9 cellular contexts compared by ENCODE assay signal in the genomic region with DNA sequence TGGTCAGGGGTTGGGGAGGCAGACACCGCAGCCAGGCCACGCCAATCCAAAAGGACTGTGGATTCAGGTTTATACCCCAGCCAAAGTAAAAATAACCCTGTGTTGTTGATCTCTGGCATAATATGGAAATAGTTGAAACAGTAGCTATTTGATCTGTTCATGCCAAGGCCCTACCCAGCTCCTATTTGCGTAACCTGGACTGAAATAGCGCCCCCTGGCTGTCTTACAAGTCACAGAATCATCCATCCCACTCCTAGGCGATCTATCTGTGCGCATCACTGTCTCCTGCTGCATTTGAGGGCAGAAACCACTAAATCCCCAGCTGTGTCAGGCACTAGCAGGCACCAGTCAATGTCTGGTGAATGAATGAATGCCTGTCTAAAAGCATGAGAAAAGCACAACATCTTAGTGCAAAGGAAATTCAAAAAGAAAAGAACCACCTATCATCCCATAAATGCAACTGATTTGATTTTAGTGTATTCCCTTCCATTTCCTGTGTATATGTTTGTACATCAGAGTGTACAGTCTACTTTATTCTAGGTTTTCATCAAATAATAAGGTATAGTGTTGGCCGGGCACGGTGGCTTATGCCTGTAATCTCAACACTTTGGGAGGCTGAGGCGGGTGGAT.
DNase-seq lines count a peak whose midpoint lies in the region; ATAC-seq, FAIRE-seq and TF ChIP-seq lines count a peak whose summit lies in the region.
"Had no signal": no experiment of that assay in that cellular context is flagged by ENCODE, and none has a peak within 500 bp of the region (broad histone marks: within the 10 kb centered on the region; RNA-seq: fewer than 3 reads in every experiment).

No MANE protein-coding gene starts in this region.

- no peak overlapping the region for H2AFZ ChIP-seq in SU-DHL-6 (ENCODE audit: low read depth, low read length, severe bottlenecking)
- H2AFZ ChIP-seq in K562 (ENCODE audit: low read depth, low read length): no peak overlapping the region; the same call in 1 of the 2 replicates

- H3K9me3 ChIP-seq in SU-DHL-6 (ENCODE audit: insufficient read depth, low read length): no peaks in the 10 kb centered on the region
- H3K9me3 ChIP-seq in K562 (replicated peaks; ENCODE audit: control insufficient read depth, insufficient read depth, low read depth, low read length): no peaks in the 10 kb centered on the region
- no peaks in the 10 kb centered on the region for H3K9me3 ChIP-seq in iPS DF 6.9 (ENCODE audit: control insufficient read depth, insufficient read depth, low read length)
- H3K9me3 ChIP-seq: SJSA1 had no signal

- in situ Hi-C loops in K562 (cut with MboI): no loop called here

- no peaks in the 10 kb centered on the region for H3K79me2 ChIP-seq in SU-DHL-6 (ENCODE audit: insufficient read depth, low read length)
- no peaks in the 10 kb centered on the region for H3K79me2 ChIP-seq in K562 (ENCODE audit: control insufficient read depth, insufficient read depth, low read length)

- H3K27me3 ChIP-seq in SU-DHL-6 (ENCODE audit: low read length) (no peaks in the 10 kb centered on the region), K562 (ENCODE audit: control insufficient read depth in 2 of 2, insufficient read depth in 2 of 2, low read length in 2 of 2) (peaks cover 9 to 29% of the 10 kb centered on the region in 2 experiments; a peak in 4 of 5 replicates), iPS DF 6.9 (ENCODE audit: control insufficient read depth, insufficient read depth, low read length) (no peaks in the 10 kb centered on the region)

- no peaks in the 10 kb centered on the region for H3K36me3 ChIP-seq in SU-DHL-6 (ENCODE audit: low read length)
- H3K36me3 ChIP-seq in K562 (ENCODE audit: control insufficient read depth, insufficient read depth, low read length): no peaks in the 10 kb centered on the region
- H3K36me3 ChIP-seq in iPS DF 6.9 (ENCODE audit: control insufficient read depth, insufficient read depth, low read length): no peaks in the 10 kb centered on the region
- H3K36me3 ChIP-seq: SJSA1 had no signal

- DNase-seq in D341Med (ENCODE audit: low spot score): peak; percentile 70
- DNase-seq in HPDE6-E6E7 (ENCODE audit: extremely low spot score): peak; percentile 15
- DNase-seq in K562 (ENCODE audit: extremely low read depth in 1 of 4, low spot score in 3 of 4): peak; percentile 52 to 65 (median 57)
- DNase-seq in iPS DF 6.9 (ENCODE audit: low read depth, low spot score): peak; percentile 72
- DNase-seq in stimulated activated CD4-positive, alpha-beta T cell treated with anti-CD3 and anti-CD28 coated beads, Interleukin-12 subunit alpha, Interleukin-12 subunit beta, amount 100 ng/mL, for 48 hours (ENCODE audit: low read depth in 2 of 3, low spot score in 1 of 3): peak; percentile 34 to 61 (median 41)
- no peak for DNase-seq in NCI-H2029 treated with DMSO at 0.1 percent for 48 hours (lab: John Stamatoyannopoulos, UW)

- WGBS in K562 (ENCODE audit: insufficient coverage, low coverage, missing lambda C conversion rate): 31% methylated on average over 9 of the region's 9 CpGs
- WGBS in iPS DF 6.9 (ENCODE audit: insufficient coverage, insufficient read length): no CpG with 5 or more reads among the region's 9 CpGs

- no peak overlapping the region for H3K27ac ChIP-seq in SU-DHL-6 (ENCODE audit: low read depth, low read length)
- H3K27ac ChIP-seq in K562 (ENCODE audit: extremely low read depth, low read depth, low read length): no peak overlapping the region
- no peak overlapping the region for H3K27ac ChIP-seq in iPS DF 6.9 (ENCODE audit: low read length)
- H3K27ac ChIP-seq: SJSA1 had no signal

- no TSS peak for BruUV-seq in K562 (replicated peaks; lab: Mats Ljungman, UMichigan)

- H3K4me1 ChIP-seq in K562 (replicated peaks in 1 of 2; ENCODE audit: control insufficient read depth in 2 of 2, insufficient read depth in 2 of 2, low read length in 2 of 2): peaks cover 0 to 4% of the 10 kb centered on the region in 2 experiments; a peak in 2 of 5 replicates
- no peaks in the 10 kb centered on the region; the same call in 1 of the 2 replicates for H3K4me1 ChIP-seq in iPS DF 6.9 (ENCODE audit: control insufficient read depth, insufficient read depth, low read length)

- peak; percentile 94 for ATAC-seq in K562
- no peak for ATAC-seq in GM19324 (IDR thresholded peaks at IDR 0.05; ENCODE audit: low FRiP score, unreplicated experiment)

- H3K4me2 ChIP-seq in SU-DHL-6 (ENCODE audit: low read depth, low read length, poor library complexity, severe bottlenecking): no peak overlapping the region
- no peak overlapping the region for H3K4me2 ChIP-seq in K562 (ENCODE audit: insufficient read depth, low read length)

- H3K9me2 ChIP-seq in SU-DHL-6 (replicated peaks; ENCODE audit: insufficient read depth, low read length): no peaks in the 10 kb centered on the region

- TF ChIP-seq CTCF in SU-DHL-6 (IDR thresholded peaks at IDR 0.05; ENCODE audit: insufficient read depth, low read length, poor library complexity, severe bottlenecking) (peak; percentile 55), K562 (IDR thresholded peaks at IDR 0.05 in 2 of 3, conservative IDR thresholded peaks at IDR 0.05 in 1 of 3; ENCODE audit: insufficient read depth in 2 of 3, low read depth in 1 of 3, low read length in 3 of 3) (peak; percentile 64 to 73 (median 73))

- intact Hi-C loops in K562 (cut with micrococcal nuclease): loop anchor here (5.0 to 10.0 kb wide), 3 partner anchors 111 to 381 kb away; no protein-coding TSS in a partner anchor

- no peak for TF ChIP-seq EP300 in K562 (IDR thresholded peaks at IDR 0.05; ENCODE audit: low read length)

- POLR2A ChIA-PET in K562 (lab: Yijun Ruan, JAX): interaction anchor here (0.8 kb wide), 1 partner anchor 32 kb away, joined by 3 read pairs; no protein-coding TSS in a partner anchor

- CTCF ChIA-PET in K562 (lab: Yijun Ruan, JAX; ENCODE audit: low intra/inter-chr PET ratio): interaction anchor here (0.7 to 0.8 kb wide), 2 partner anchors 11 to 630 kb away, joined by 3 to 4 read pairs; no protein-coding TSS in a partner anchor

- H3K9ac ChIP-seq in SU-DHL-6 (ENCODE audit: low read length) (no peak overlapping the region), K562 (ENCODE audit: insufficient read depth in 1 of 2, low read depth in 2 of 2, low read length in 2 of 2) (no peak overlapping the region)

- no peak for TF ChIP-seq POLR2A in K562 (conservative IDR thresholded peaks at IDR 0.05)

- peak in 1 of 2 experiments; percentile 63; a peak in 2 of 4 replicates for TF ChIP-seq RAD21 in K562 (CRISPR knock-in tag; conservative IDR thresholded peaks at IDR 0.05 in 1 of 2, IDR thresholded peaks at IDR 0.05 in 1 of 2)

- H3K4me3 ChIP-seq in SU-DHL-6 (ENCODE audit: insufficient read depth, low read length, poor library complexity, severe bottlenecking): no peak overlapping the region
- no peak overlapping the region for H3K4me3 ChIP-seq in K562
- H3K4me3 ChIP-seq in iPS DF 6.9 (ENCODE audit: low read length): no peak overlapping the region
- H3K4me3 ChIP-seq: SJSA1 had no signal

- no peaks in the 10 kb centered on the region for H3F3A ChIP-seq in SU-DHL-6 (ENCODE audit: insufficient read depth)

- FAIRE-seq in K562 (lab: Jason Lieb, UNC): peak; percentile 80

- no peaks in the 10 kb centered on the region for H4K20me1 ChIP-seq in SU-DHL-6 (ENCODE audit: low read depth, low read length)
- no peaks in the 10 kb centered on the region for H4K20me1 ChIP-seq in K562 (replicated peaks; ENCODE audit: control insufficient read depth, insufficient read depth, low read length)

- H3K9me1 ChIP-seq in K562 (ENCODE audit: control insufficient read depth, insufficient read depth, low read length): no peaks in the 10 kb centered on the region

TF ChIP-seq in K562, 482 proteins besides CTCF, POLR2A, EP300 and RAD21 (continues in another document):
- TF ChIP-seq TAF9B (IDR thresholded peaks at IDR 0.05; ENCODE audit: partially characterized antibody) (no peak), SOX6 (IDR thresholded peaks at IDR 0.05) (no peak), CEBPB (tag; IDR thresholded peaks at IDR 0.05) (peak; percentile 59)
- TF ChIP-seq, protein P1, sequence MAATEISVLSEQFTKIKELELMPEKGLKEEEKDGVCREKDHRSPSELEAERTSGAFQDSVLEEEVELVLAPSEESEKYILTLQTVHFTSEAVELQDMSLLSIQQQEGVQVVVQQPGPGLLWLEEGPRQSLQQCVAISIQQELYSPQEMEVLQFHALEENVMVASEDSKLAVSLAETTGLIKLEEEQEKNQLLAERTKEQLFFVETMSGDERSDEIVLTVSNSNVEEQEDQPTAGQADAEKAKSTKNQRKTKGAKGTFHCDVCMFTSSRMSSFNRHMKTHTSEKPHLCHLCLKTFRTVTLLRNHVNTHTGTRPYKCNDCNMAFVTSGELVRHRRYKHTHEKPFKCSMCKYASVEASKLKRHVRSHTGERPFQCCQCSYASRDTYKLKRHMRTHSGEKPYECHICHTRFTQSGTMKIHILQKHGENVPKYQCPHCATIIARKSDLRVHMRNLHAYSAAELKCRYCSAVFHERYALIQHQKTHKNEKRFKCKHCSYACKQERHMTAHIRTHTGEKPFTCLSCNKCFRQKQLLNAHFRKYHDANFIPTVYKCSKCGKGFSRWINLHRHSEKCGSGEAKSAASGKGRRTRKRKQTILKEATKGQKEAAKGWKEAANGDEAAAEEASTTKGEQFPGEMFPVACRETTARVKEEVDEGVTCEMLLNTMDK (IDR thresholded peaks at IDR 0.05; ENCODE audit: borderline replicate concordance, insufficient read depth, low read depth, low read length, poor library complexity, severe bottlenecking): peak; percentile 28
- TF ChIP-seq, protein P2, sequence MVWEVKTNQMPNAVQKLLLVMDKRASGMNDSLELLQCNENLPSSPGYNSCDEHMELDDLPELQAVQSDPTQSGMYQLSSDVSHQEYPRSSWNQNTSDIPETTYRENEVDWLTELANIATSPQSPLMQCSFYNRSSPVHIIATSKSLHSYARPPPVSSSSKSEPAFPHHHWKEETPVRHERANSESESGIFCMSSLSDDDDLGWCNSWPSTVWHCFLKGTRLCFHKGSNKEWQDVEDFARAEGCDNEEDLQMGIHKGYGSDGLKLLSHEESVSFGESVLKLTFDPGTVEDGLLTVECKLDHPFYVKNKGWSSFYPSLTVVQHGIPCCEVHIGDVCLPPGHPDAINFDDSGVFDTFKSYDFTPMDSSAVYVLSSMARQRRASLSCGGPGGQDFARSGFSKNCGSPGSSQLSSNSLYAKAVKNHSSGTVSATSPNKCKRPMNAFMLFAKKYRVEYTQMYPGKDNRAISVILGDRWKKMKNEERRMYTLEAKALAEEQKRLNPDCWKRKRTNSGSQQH (CRISPR knock-in tag; IDR thresholded peaks at IDR 0.05): no peak
